20 cellular contexts compared by ENCODE assay signal in the genomic region with DNA sequence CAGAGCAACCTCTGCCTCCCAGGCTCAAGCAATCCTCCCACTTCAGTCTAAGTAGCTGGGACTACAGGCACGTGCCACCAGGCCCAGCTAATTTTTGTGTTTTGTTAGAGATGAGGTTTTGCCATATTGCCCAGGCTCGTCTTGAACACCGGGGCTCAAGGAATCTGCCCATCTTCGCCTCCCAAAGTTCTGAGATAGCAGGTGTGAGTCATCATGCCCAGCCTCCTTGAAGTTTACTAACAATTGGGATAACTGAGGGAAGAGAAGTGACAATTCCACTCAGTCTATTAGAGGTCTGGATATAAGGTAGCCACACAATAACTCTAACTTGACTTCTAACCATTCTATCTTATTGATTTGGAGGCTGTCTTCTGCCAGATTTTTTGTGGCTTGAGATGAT.
"Had no signal": no experiment of that assay in that cellular context is flagged by ENCODE, and none has a peak within 500 bp of the region (broad histone marks: within the 10 kb centered on the region; RNA-seq: fewer than 3 reads in every experiment).

No MANE protein-coding gene starts in this region.

- H3K36me3 ChIP-seq: neural progenitor cell had no signal

- H3K27me3 ChIP-seq: foreskin keratinocyte, left lung, neural progenitor cell, upper lobe of right lung had no signal

- H3K4me3 ChIP-seq: left lung, lung, neural progenitor cell, upper lobe of right lung had no signal

- H3K9ac ChIP-seq: neural progenitor cell had no signal

- H3K9me3 ChIP-seq: left lung, upper lobe of right lung had no signal

- H3K4me1 ChIP-seq: foreskin keratinocyte, neural progenitor cell, upper lobe of right lung had no signal

- ATAC-seq: activated naive CD8-positive, alpha-beta T cell treated with anti-CD3 and anti-CD28 coated beads, Interleukin-2, amount 50 U/mL, for 24 hours; activated T-cell treated with anti-CD3 and anti-CD28 coated beads, Interleukin-2, amount 50 U/mL, for 72 hours; foreskin keratinocyte; left lung; naive thymus-derived CD8-positive, alpha-beta T cell; upper lobe of right lung had no signal

- H3K27ac Mint-ChIP-seq: activated CD4-positive, alpha-beta memory T cell treated with anti-CD3 and anti-CD28 coated beads for 36 hours; activated naive CD8-positive, alpha-beta T cell treated with anti-CD3 and anti-CD28 coated beads, Interleukin-2, amount 50 U/mL, for 24 hours; activated T-cell treated with anti-CD3 and anti-CD28 coated beads, Interleukin-2, amount 50 U/mL, for 72 hours; neural progenitor cell had no signal

- H3K4me2 ChIP-seq: neural progenitor cell had no signal

- H3K4me1 Mint-ChIP-seq: neural progenitor cell had no signal

- H2AFZ ChIP-seq: neural progenitor cell had no signal

- H3K27me3 Mint-ChIP-seq: activated CD4-positive, alpha-beta memory T cell treated with anti-CD3 and anti-CD28 coated beads for 36 hours; activated naive CD8-positive, alpha-beta T cell treated with anti-CD3 and anti-CD28 coated beads, Interleukin-2, amount 50 U/mL, for 24 hours; naive thymus-derived CD8-positive, alpha-beta T cell had no signal

- H3K4me3 Mint-ChIP-seq: activated CD4-positive, alpha-beta memory T cell treated with anti-CD3 and anti-CD28 coated beads for 36 hours; activated naive CD8-positive, alpha-beta T cell treated with anti-CD3 and anti-CD28 coated beads, Interleukin-2, amount 50 U/mL, for 24 hours; activated T-cell treated with anti-CD3 and anti-CD28 coated beads, Interleukin-2, amount 50 U/mL, for 72 hours; naive thymus-derived CD8-positive, alpha-beta T cell; neural progenitor cell had no signal

- H3K27ac ChIP-seq: foreskin keratinocyte, left lung, neural progenitor cell, upper lobe of right lung had no signal

- DNase-seq: activated CD4-positive, alpha-beta memory T cell treated with anti-CD3 and anti-CD28 coated beads for 36 hours; activated CD4-positive, alpha-beta T cell treated with anti-CD3 and anti-CD28 coated beads for 4 hours; activated CD4-positive, CD25-positive, alpha-beta regulatory T cell; activated effector memory CD4-positive, alpha-beta T cell treated with anti-CD3 and anti-CD28 coated beads, Interleukin-2, amount 50 U/mL, for 16 hours; activated naive CD4-positive, alpha-beta T cell treated with anti-CD3 and anti-CD28 coated beads, Interleukin-2, amount 50 U/mL, for 16 hours; activated naive CD8-positive, alpha-beta T cell treated with anti-CD3 and anti-CD28 coated beads, Interleukin-2, amount 50 U/mL, for 24 hours; activated T-cell treated with anti-CD3 and anti-CD28 coated beads, Interleukin-2, amount 50 U/mL, for 72 hours; cortex of kidney; foreskin keratinocyte; hippocampal formation; kidney glomerular epithelial cell; left lung; naive thymus-derived CD8-positive, alpha-beta T cell; stimulated activated CD4-positive, alpha-beta T cell treated with anti-CD3 and anti-CD28 coated beads, Interleukin-2, amount 100 ng/mL, for 48 hours; stimulated activated naive CD4-positive, alpha-beta T cell treated with Interleukin-2 at 50 U/mL for 16 hours; T-helper 1 cell; T-helper 9 cell; upper lobe of right lung had no signal
